ENCODE assay signal across 16 cellular contexts in the genomic region with DNA sequence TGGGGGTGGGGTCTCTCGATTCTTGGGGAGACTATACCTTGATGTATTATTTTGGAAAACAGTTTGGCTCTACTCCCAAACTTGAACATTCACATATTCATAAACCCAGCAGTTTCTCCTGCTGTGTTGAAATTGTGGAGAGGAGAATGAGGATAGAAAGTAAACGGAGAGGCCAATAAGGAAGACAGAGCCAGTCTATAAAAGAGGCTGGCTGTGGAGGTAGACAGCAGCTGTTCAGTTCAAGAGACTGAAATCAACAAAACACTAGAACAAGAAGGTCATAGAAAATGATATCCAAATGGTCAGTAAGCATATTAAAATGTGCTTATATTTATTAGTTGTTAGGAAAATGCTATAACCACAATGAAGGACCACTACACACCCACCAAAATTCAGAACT.
DNase-seq lines count a peak whose midpoint lies in the region; ATAC-seq and TF ChIP-seq lines count a peak whose summit lies in the region.
"Had no signal": no experiment of that assay in that cellular context is flagged by ENCODE, and none has a peak within 500 bp of the region (broad histone marks: within the 10 kb centered on the region; RNA-seq: fewer than 3 reads in every experiment).

No MANE protein-coding gene starts in this region.

- ATAC-seq in HG03196 (IDR thresholded peaks at IDR 0.05; ENCODE audit: unreplicated experiment) (no peak), HG03139 (IDR thresholded peaks at IDR 0.05; ENCODE audit: unreplicated experiment) (no peak)
- ATAC-seq: GM23338 had no signal

- no peak overlapping the region for H3K4me3 ChIP-seq in mucosa of rectum (ENCODE audit: low read length in 2 of 2)
- H3K4me3 ChIP-seq: BLaER1, GM23338 had no signal

- H3K27ac ChIP-seq in VCaP = 0 out of 2 replicates have a peak overlapping the region, but pooled peaks have one; percentile 27
- peak overlapping the region; percentile 49 to 67 for H3K27ac ChIP-seq in mucosa of rectum (ENCODE audit: low read depth in 2 of 2, low read length in 2 of 2)
- H3K27ac ChIP-seq: BLaER1 had no signal

- peak; percentile 24 for DNase-seq in DMS79 treated with DMSO at 0.1 percent for 48 hours (lab: John Stamatoyannopoulos, UW)
- DNase-seq in DMS79 (lab: John Stamatoyannopoulos, UW) = no peak
- DNase-seq in NCI-H510A treated with DMSO at 0.1 percent for 48 hours (lab: John Stamatoyannopoulos, UW) = peak; percentile 13
- no peak for DNase-seq in NCI-H510A (lab: John Stamatoyannopoulos, UW)
- DNase-seq: 8988T; CD4-positive, alpha-beta memory T cell; DMS153; GDM1; HCEC 1CT; IMR-90 had no signal

- H3K9ac ChIP-seq in mucosa of rectum (ENCODE audit: low read depth in 1 of 2, low read length in 2 of 2) = no peak overlapping the region
- H3K9ac ChIP-seq: BLaER1 had no signal

- peaks cover 0 to 6% of the 10 kb centered on the region in 2 donors for H3K36me3 ChIP-seq in mucosa of rectum (ENCODE audit: control insufficient read depth in 2 of 2, insufficient read depth in 2 of 2, low read length in 2 of 2)
- H3K36me3 ChIP-seq: BLaER1 had no signal

- no peak for TF ChIP-seq CTCF in VCaP (conservative IDR thresholded peaks at IDR 0.05)

- H3K4me1 ChIP-seq in mucosa of rectum (ENCODE audit: control insufficient read depth in 2 of 2, insufficient read depth in 2 of 2, low read length in 2 of 2) = peaks cover 44 to 49% of the 10 kb centered on the region in 2 donors
- H3K4me1 ChIP-seq: BLaER1 had no signal

- no peaks in the 10 kb centered on the region for H3K27me3 ChIP-seq in mucosa of rectum (ENCODE audit: control insufficient read depth in 2 of 2, insufficient read depth in 2 of 2, low read length in 2 of 2)
- H3K27me3 ChIP-seq: BLaER1 had no signal

- no peaks in the 10 kb centered on the region for H3K9me3 ChIP-seq in mucosa of rectum (ENCODE audit: control insufficient read depth in 2 of 2, low read length in 2 of 2)
- H3K9me3 ChIP-seq: BLaER1 had no signal

Comparison
In these comparisons a context has a peak if more than half of its experiments do, and no peak if none do; other contexts are left out.
1. DNase-seq: peak in DMS79 treated with DMSO at 0.1 percent for 48 hours (single experiment) and NCI-H510A treated with DMSO at 0.1 percent for 48 hours (single experiment); none in DMS79 (single experiment) and NCI-H510A (single experiment).